In the genomic region with DNA sequence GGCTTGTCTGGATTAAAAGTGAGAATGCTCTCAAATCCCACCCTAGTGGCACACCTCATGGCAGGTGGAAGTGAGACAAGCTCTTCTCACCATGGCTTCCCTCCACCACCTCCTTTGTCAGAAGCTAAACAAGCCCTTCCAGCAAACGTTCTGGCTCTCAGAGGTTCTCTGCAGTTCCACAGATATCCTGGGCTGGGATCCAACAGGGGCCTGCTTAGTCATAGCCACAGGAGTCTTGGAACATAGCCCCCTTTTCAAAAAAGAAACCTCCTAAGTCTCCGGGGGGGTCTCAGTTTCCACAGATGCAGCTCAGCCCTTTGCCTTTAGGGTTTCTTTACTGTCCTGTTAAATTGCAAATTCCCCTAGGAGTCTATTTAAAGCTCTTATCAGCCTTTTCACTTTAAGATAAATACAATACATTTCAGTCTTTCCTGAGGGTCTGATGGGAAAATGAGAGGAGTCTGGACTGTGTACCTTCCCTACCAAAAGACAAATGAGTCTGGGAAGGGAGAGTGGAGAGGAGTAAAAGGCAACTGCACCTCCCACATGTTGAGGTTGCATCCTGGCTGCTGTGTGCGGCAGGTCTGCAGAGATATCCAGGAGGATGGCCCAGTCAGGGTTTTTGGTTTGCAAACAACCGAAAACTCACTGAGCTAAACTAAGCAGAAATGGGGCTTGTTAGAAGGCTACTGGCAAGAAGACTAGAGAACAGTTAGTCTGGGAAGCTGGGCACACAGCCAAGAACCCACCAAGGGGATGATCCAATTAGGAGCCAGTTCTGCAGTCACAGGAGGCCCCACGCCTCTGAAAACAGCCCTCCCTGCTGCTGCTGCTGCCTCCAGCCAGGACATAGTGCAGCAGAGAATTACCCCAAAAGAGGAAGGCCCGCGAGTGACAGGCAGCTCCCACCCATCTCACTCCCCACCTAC, we compare ENCODE assay signal across 8 cellular contexts. TPM values are rescaled to one million over a fixed set of nuclear protein-coding genes. Genes with fewer than 3 reads are reported as not detected.
DNase-seq lines count a peak whose midpoint lies in the region; ATAC-seq, FAIRE-seq and TF ChIP-seq lines count a peak whose summit lies in the region.

No MANE protein-coding gene starts in this region.

- no peaks in the 10 kb centered on the region for H3K36me3 ChIP-seq in endothelial cell of umbilical vein (ENCODE audit: control insufficient read depth in 2 of 2, extremely low read depth in 1 of 2, insufficient read depth in 2 of 2, low read length in 2 of 2)
- H3K36me3 ChIP-seq in CD8-positive, alpha-beta T cell (ENCODE audit: insufficient read depth, low read length) = no peaks in the 10 kb centered on the region

- no peaks in the 10 kb centered on the region for H4K20me1 ChIP-seq in endothelial cell of umbilical vein (replicated peaks; ENCODE audit: control insufficient read depth, extremely low read depth, insufficient read depth, low read length)

- no peak overlapping the region for H3K4me3 Mint-ChIP-seq in CD8-positive, alpha-beta T cell

- TF ChIP-seq POLR2A in endothelial cell of umbilical vein (IDR thresholded peaks at IDR 0.05; ENCODE audit: low read depth, low read length) = no peak

- H3K27ac ChIP-seq in endothelial cell of umbilical vein (ENCODE audit: insufficient read depth, low read depth, low read length) = no peak overlapping the region
- no peak overlapping the region for H3K27ac ChIP-seq in CD8-positive, alpha-beta T cell (ENCODE audit: low read depth, low read length)
- H3K27ac ChIP-seq in RWPE1 = no peak overlapping the region

- H3K79me2 ChIP-seq in endothelial cell of umbilical vein (ENCODE audit: control insufficient read depth, insufficient read depth, low read length) = no peaks in the 10 kb centered on the region

- no TSS peak for BruUV-seq in endothelial cell of umbilical vein (replicated peaks; lab: Mats Ljungman, UMichigan)

- POLR2A ChIA-PET in endothelial cell of umbilical vein (lab: Charles Lee) (no interaction called here), RWPE1 (lab: Yijun Ruan, JAX; ENCODE audit: low non-redundant PET) (no interaction called here)
- POLR2A ChIA-PET in CD8-positive, alpha-beta T cell (lab: Charles Lee) = interaction anchor here (0.6 kb wide), 1 partner anchor 159 kb away, joined by 3 read pairs; no protein-coding TSS in a partner anchor

- no peaks in the 10 kb centered on the region for H3K9me3 Mint-ChIP-seq in CD8-positive, alpha-beta T cell

- no peaks in the 10 kb centered on the region for H3K36me3 Mint-ChIP-seq in CD8-positive, alpha-beta T cell

- CTCF ChIA-PET in endothelial cell of umbilical vein (lab: Charles Lee) = interaction anchor here (0.9 to 1.8 kb wide), 5 partner anchors 26 to 141 kb away, joined by 3 to 5 read pairs (median 3); no protein-coding TSS in a partner anchor
- CTCF ChIA-PET in CD8-positive, alpha-beta T cell (lab: Charles Lee) = interaction anchor here (0.7 kb wide), 1 partner anchor 424 kb away, joined by 3 read pairs; no protein-coding TSS in a partner anchor
- CTCF ChIA-PET in RWPE1 (lab: Yijun Ruan, JAX) = no interaction called here

- no peak overlapping the region for H2AFZ ChIP-seq in endothelial cell of umbilical vein (ENCODE audit: low read depth, low read length)

- no peaks in the 10 kb centered on the region for H3K27me3 Mint-ChIP-seq in CD8-positive, alpha-beta T cell (ENCODE audit: low read depth)

- H3K9me3 ChIP-seq in endothelial cell of umbilical vein (replicated peaks; ENCODE audit: control insufficient read depth, insufficient read depth, low read length) = no peaks in the 10 kb centered on the region
- H3K9me3 ChIP-seq in CD8-positive, alpha-beta T cell (ENCODE audit: low read length) = no peaks in the 10 kb centered on the region

- peaks cover 3% of the 10 kb centered on the region for H3K4me1 Mint-ChIP-seq in CD8-positive, alpha-beta T cell (ENCODE audit: low read depth)

- no peak overlapping the region for H3K9ac ChIP-seq in endothelial cell of umbilical vein (replicated peaks; ENCODE audit: extremely low read depth, insufficient read depth, low read length)

- H3K4me1 ChIP-seq in endothelial cell of umbilical vein (ENCODE audit: control insufficient read depth, extremely low read depth, insufficient read depth, low read length) = no peaks in the 10 kb centered on the region
- no peaks in the 10 kb centered on the region for H3K4me1 ChIP-seq in CD8-positive, alpha-beta T cell (ENCODE audit: insufficient read depth, low read length)

- no peak for FAIRE-seq in endothelial cell of umbilical vein (lab: Jason Lieb, UNC)

- TF ChIP-seq CTCF in endothelial cell of umbilical vein (IDR thresholded peaks at IDR 0.05; ENCODE audit: extremely low read depth in 1 of 2, insufficient read depth in 1 of 2, low read depth in 1 of 2, low read length in 2 of 2) (no peak), RWPE1 (conservative IDR thresholded peaks at IDR 0.05; ENCODE audit: low read depth) (no peak)
- TF ChIP-seq CTCF in CD8-positive, alpha-beta T cell (IDR thresholded peaks at IDR 0.05) = no peak

- no peaks in the 10 kb centered on the region for H3K9me1 ChIP-seq in endothelial cell of umbilical vein (replicated peaks; ENCODE audit: control insufficient read depth, extremely low read depth, insufficient read depth, low read length)

- no peak overlapping the region for H3K4me2 ChIP-seq in endothelial cell of umbilical vein (ENCODE audit: insufficient read depth, low read length)

- no peak overlapping the region for H3K27ac Mint-ChIP-seq in CD8-positive, alpha-beta T cell

- no peaks in the 10 kb centered on the region for H3K27me3 ChIP-seq in endothelial cell of umbilical vein (ENCODE audit: control insufficient read depth in 2 of 2, insufficient read depth in 2 of 2, low read length in 2 of 2)
- no peaks in the 10 kb centered on the region for H3K27me3 ChIP-seq in CD8-positive, alpha-beta T cell (ENCODE audit: insufficient read depth, low read length)

- no peak overlapping the region for H3K4me3 ChIP-seq in endothelial cell of umbilical vein (replicated peaks in 1 of 3; ENCODE audit: insufficient read depth in 1 of 3, low read depth in 1 of 3, low read length in 3 of 3)
- H3K4me3 ChIP-seq in CD8-positive, alpha-beta T cell (ENCODE audit: low read depth, low read length) = no peak overlapping the region

- intact Hi-C loops in endothelial cell of umbilical vein (cut with micrococcal nuclease) = no loop called here
- intact Hi-C loops in CD8-positive, alpha-beta T cell (cut with DNase I, micrococcal nuclease) = no loop called here

- dilution Hi-C loops in endothelial cell of umbilical vein (cut with MboI; ENCODE audit: extremely low pct_ligation_motif_present, low sequenced_read_pairs) = no loop called here

- DNase-seq in DMS 273 (lab: John Stamatoyannopoulos, UW; ENCODE audit: unreplicated experiment) (peak; percentile 73), NCI-H446 treated with DMSO at 0.1 percent for 48 hours (lab: John Stamatoyannopoulos, UW) (peak; percentile 97), endothelial cell of umbilical vein (ENCODE audit: low read depth, low spot score) (peak; percentile 59), occipital lobe (lab: John Stamatoyannopoulos, UW) (peak; percentile 58), RWPE1 (ENCODE audit: low spot score) (no peak)
- no peak for DNase-seq in activated CD8-positive, alpha-beta memory T cell treated with anti-CD3 and anti-CD28 coated beads, Interleukin-2, amount 50 U/mL, for 48 hours
- DNase-seq in CD8-positive, alpha-beta T cell = no peak

- ATAC-seq in CD8-positive, alpha-beta T cell = no peak
- no peak for ATAC-seq in GM19467 (IDR thresholded peaks at IDR 0.05; ENCODE audit: unreplicated experiment)

TF ChIP-seq in endothelial cell of umbilical vein, 7 proteins besides CTCF, POLR2A, EP300 and RAD21:
- TF ChIP-seq FOS (IDR thresholded peaks at IDR 0.05; ENCODE audit: borderline replicate concordance, insufficient read depth, low read length) (no peak), MAX (IDR thresholded peaks at IDR 0.05; ENCODE audit: insufficient read depth, insufficient read length) (no peak), GATA2 (IDR thresholded peaks at IDR 0.05; ENCODE audit: insufficient read depth, insufficient read length, low read depth, low read length) (no peak), JUN (IDR thresholded peaks at IDR 0.05; ENCODE audit: borderline replicate concordance, insufficient read depth, insufficient read length, low read depth) (no peak), EZH2 (IDR thresholded peaks at IDR 0.05; ENCODE audit: borderline replicate concordance, low read depth, low read length, severe bottlenecking) (no peak), POLR2AphosphoS5 (IDR thresholded peaks at IDR 0.05; ENCODE audit: insufficient read depth, low read depth, low read length) (no peak), MYC (IDR thresholded peaks at IDR 0.05; ENCODE audit: low read depth, low read length) (no peak)

RNA-seq across cellular contexts. Expression of gene SERP2, which starts 41.4 kb away (rescaled TPM):
- total RNA-seq in endothelial cell of umbilical vein = 0.85 TPM in 1 of 2 replicates, not detected in the other
- 0.29 and 0.30 TPM in 2 replicates for polyA plus RNA-seq in endothelial cell of umbilical vein
- polyA plus RNA-seq in endothelial cell of umbilical vein (2011; cell fraction: cytosol; rRNA removed) = 0.31 and 0.35 TPM in 2 replicates
- polyA plus RNA-seq in endothelial cell of umbilical vein (2011; cell fraction: nucleus; rRNA removed) = 0.20 and 0.59 TPM in 2 replicates
- polyA plus RNA-seq in endothelial cell of umbilical vein (2012) = 0.54 TPM in 1 of 2 replicates, not detected in the other
- polyA minus RNA-seq in endothelial cell of umbilical vein = 0.72 and 1.2 TPM in 2 replicates
- polyA minus RNA-seq in endothelial cell of umbilical vein (2011; cell fraction: cytosol; rRNA and poly(A)+ RNA removed) = not detected
- polyA minus RNA-seq in endothelial cell of umbilical vein (2011; cell fraction: nucleus; rRNA and poly(A)+ RNA removed) = 1.8 TPM in 1 of 2 replicates, not detected in the other
- total RNA-seq in occipital lobe = 30.7 TPM
- not detected for total RNA-seq in CD8-positive, alpha-beta T cell

Comparison
In these comparisons a context has a peak if more than half of its experiments do, and no peak if none do; other contexts are left out.
1. DNase-seq: peak in DMS 273 (single experiment), NCI-H446 treated with DMSO at 0.1 percent for 48 hours (single experiment), endothelial cell of umbilical vein (single experiment) and occipital lobe (single experiment); none in activated CD8-positive, alpha-beta memory T cell treated with anti-CD3 and anti-CD28 coated beads, Interleukin-2, amount 50 U/mL, for 48 hours (single experiment), CD8-positive, alpha-beta T cell (0 of 7) and RWPE1 (single experiment).
2. RNA of gene SERP2, which starts 41.4 kb away (total RNA-seq): 30.7 TPM in occipital lobe (single experiment); not detected in CD8-positive, alpha-beta T cell and 0.85 TPM in endothelial cell of umbilical vein; every median in the first group is over 10 times any median in the second.